Comparison of ENCODE assay signal across 1 cellular context in the genomic region with DNA sequence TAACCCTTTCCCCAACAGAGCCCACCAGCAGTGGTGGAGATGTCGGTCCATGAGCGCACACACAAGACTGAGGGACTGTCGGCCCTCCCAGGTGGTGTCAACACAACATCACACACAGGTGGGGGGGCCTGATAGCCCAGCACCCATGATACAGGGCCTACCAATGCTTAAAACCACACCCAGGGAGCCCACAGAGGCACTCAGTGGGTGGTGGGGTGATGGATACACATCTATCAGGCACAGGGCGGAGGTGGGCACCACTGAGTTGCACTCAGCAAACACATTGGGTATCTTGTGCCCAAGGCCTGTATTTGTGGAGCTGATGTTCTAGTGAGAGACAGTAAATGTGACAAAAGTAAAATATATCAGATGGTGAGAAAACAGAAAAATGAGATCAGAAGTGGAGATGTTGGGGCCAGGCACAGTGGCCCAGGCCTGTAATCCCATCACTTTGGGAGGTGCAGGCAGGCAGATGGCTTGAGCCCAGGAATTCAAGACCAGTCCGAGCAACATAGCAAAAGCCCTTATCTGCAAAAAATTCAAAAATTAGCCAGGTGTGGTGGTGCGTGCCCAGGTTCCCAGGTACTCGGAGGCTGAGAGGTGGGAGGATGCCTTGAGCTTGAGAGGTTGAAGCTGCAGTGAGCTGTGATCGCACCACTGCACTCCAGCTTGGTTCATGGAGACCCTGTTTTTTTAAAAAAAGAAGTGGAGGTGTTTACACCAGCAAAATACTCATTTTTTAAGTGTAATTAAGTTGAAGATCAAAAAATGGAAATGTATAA.
TF ChIP-seq lines count a peak whose summit lies in the region.

No MANE protein-coding gene starts in this region.

TF ChIP-seq in HCT116, 20 proteins besides CTCF, POLR2A, EP300 and RAD21 (continued from another document):
- TF ChIP-seq YY1 (IDR thresholded peaks at IDR 0.05; ENCODE audit: extremely low read depth, insufficient replicate concordance, low read depth, low read length): no peak
- no peak for TF ChIP-seq POLR2AphosphoS5 (IDR thresholded peaks at IDR 0.05; ENCODE audit: low read depth, low read length)
- TF ChIP-seq, protein P1, sequence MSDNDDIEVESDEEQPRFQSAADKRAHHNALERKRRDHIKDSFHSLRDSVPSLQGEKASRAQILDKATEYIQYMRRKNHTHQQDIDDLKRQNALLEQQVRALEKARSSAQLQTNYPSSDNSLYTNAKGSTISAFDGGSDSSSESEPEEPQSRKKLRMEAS (IDR thresholded peaks at IDR 0.05): no peak
- TF ChIP-seq EZH2 (IDR thresholded peaks at IDR 0.05): no peak
- TF ChIP-seq, protein P2, sequence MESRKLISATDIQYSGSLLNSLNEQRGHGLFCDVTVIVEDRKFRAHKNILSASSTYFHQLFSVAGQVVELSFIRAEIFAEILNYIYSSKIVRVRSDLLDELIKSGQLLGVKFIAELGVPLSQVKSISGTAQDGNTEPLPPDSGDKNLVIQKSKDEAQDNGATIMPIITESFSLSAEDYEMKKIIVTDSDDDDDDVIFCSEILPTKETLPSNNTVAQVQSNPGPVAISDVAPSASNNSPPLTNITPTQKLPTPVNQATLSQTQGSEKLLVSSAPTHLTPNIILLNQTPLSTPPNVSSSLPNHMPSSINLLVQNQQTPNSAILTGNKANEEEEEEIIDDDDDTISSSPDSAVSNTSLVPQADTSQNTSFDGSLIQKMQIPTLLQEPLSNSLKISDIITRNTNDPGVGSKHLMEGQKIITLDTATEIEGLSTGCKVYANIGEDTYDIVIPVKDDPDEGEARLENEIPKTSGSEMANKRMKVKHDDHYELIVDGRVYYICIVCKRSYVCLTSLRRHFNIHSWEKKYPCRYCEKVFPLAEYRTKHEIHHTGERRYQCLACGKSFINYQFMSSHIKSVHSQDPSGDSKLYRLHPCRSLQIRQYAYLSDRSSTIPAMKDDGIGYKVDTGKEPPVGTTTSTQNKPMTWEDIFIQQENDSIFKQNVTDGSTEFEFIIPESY (IDR thresholded peaks at IDR 0.05; ENCODE audit: extremely low read depth, insufficient replicate concordance, low read length): no peak
- no peak for TF ChIP-seq SP1 (IDR thresholded peaks at IDR 0.05; ENCODE audit: low read depth)
